1 cellular context compared by ENCODE assay signal in the genomic region with DNA sequence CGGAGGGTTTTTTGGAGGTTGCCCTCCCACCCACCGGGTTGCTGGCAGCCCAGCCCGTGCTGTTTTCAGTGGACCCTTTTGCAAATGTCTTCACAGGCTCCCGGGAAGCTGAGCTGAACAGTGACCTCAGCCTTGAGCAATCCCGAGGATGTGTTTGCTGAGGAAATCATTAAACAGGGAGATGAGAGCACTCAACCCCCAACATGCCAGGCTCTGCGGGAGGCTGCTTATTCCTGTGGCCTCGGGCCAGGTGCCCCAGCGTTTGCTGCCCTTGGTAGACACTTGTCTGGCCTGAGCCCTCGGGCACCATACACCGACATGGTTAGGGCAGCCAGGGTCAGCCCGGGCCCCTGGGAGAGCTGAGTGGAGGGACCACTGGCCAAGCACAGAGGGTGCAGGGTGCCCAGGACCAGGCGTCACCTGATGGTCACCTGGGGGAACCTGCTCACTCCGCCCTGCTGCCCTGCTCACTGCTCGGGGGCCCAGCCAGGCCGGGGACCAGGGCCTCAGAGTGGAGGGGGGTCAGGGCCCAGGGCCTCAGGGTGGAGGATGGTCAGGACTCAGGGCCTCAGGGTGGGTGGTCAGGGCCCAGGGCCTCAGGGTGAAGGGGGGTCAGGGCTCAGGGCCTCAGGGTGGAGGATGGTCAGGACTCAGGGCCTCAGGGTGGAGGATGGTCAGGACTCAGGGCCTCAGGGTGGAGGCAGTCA.
TF ChIP-seq lines count a peak whose summit lies in the region.

No MANE protein-coding gene starts in this region.

TF ChIP-seq in HepG2, 621 proteins besides CTCF, POLR2A, EP300 and RAD21 (continued from another document):
- TF ChIP-seq, protein P1, sequence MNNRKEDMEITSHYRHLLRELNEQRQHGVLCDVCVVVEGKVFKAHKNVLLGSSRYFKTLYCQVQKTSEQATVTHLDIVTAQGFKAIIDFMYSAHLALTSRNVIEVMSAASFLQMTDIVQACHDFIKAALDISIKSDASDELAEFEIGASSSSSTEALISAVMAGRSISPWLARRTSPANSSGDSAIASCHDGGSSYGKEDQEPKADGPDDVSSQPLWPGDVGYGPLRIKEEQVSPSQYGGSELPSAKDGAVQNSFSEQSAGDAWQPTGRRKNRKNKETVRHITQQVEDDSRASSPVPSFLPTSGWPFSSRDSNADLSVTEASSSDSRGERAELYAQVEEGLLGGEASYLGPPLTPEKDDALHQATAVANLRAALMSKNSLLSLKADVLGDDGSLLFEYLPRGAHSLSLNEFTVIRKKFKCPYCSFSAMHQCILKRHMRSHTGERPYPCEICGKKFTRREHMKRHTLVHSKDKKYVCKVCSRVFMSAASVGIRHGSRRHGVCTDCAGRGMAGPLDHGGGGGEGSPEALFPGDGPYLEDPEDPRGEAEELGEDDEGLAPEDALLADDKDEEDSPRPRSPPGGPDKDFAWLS (CRISPR knock-in tag; IDR thresholded peaks at IDR 0.05; ENCODE audit: borderline replicate concordance), result no peak
- TF ChIP-seq ZNF780A (CRISPR knock-in tag; IDR thresholded peaks at IDR 0.05) (no peak), SYNCRIP (IDR thresholded peaks at IDR 0.05; ENCODE audit: insufficient read depth, low read depth, low read length) (no peak), ZNF543 (CRISPR knock-in tag; IDR thresholded peaks at IDR 0.05) (no peak), KDM5A (IDR thresholded peaks at IDR 0.05; ENCODE audit: borderline replicate concordance, low read length) (no peak), ZNF879 (CRISPR knock-in tag; IDR thresholded peaks at IDR 0.05) (no peak), PHF21A (CRISPR knock-in tag; IDR thresholded peaks at IDR 0.05) (peak; percentile 86), HNRNPH1 (optimal IDR thresholded peaks at IDR 0.05; ENCODE audit: low read depth, low read length) (no peak), ZNF441 (CRISPR knock-in tag; IDR thresholded peaks at IDR 0.05; ENCODE audit: borderline replicate concordance) (no peak), JUN (CRISPR knock-in tag; IDR thresholded peaks at IDR 0.05) (peak; percentile 97), ZNF292 (CRISPR knock-in tag; IDR thresholded peaks at IDR 0.05; ENCODE audit: borderline replicate concordance, low read depth) (no peak)
- TF ChIP-seq, protein P2, sequence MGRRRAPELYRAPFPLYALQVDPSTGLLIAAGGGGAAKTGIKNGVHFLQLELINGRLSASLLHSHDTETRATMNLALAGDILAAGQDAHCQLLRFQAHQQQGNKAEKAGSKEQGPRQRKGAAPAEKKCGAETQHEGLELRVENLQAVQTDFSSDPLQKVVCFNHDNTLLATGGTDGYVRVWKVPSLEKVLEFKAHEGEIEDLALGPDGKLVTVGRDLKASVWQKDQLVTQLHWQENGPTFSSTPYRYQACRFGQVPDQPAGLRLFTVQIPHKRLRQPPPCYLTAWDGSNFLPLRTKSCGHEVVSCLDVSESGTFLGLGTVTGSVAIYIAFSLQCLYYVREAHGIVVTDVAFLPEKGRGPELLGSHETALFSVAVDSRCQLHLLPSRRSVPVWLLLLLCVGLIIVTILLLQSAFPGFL (CRISPR knock-in tag; IDR thresholded peaks at IDR 0.05), result no peak
- TF ChIP-seq, protein P3, sequence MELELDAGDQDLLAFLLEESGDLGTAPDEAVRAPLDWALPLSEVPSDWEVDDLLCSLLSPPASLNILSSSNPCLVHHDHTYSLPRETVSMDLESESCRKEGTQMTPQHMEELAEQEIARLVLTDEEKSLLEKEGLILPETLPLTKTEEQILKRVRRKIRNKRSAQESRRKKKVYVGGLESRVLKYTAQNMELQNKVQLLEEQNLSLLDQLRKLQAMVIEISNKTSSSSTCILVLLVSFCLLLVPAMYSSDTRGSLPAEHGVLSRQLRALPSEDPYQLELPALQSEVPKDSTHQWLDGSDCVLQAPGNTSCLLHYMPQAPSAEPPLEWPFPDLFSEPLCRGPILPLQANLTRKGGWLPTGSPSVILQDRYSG (CRISPR knock-in tag; IDR thresholded peaks at IDR 0.05), result no peak
- TF ChIP-seq, protein P4, sequence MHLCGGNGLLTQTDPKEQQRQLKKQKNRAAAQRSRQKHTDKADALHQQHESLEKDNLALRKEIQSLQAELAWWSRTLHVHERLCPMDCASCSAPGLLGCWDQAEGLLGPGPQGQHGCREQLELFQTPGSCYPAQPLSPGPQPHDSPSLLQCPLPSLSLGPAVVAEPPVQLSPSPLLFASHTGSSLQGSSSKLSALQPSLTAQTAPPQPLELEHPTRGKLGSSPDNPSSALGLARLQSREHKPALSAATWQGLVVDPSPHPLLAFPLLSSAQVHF (CRISPR knock-in tag; IDR thresholded peaks at IDR 0.05), result no peak
- TF ChIP-seq, protein P5, sequence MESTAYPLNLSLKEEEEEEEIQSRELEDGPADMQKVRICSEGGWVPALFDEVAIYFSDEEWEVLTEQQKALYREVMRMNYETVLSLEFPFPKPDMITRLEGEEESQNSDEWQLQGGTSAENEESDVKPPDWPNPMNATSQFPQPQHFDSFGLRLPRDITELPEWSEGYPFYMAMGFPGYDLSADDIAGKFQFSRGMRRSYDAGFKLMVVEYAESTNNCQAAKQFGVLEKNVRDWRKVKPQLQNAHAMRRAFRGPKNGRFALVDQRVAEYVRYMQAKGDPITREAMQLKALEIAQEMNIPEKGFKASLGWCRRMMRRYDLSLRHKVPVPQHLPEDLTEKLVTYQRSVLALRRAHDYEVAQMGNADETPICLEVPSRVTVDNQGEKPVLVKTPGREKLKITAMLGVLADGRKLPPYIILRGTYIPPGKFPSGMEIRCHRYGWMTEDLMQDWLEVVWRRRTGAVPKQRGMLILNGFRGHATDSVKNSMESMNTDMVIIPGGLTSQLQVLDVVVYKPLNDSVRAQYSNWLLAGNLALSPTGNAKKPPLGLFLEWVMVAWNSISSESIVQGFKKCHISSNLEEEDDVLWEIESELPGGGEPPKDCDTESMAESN (CRISPR knock-in tag; conservative IDR thresholded peaks at IDR 0.05), result no peak; the same call in 1 of the 2 replicates
- TF ChIP-seq, protein P6, sequence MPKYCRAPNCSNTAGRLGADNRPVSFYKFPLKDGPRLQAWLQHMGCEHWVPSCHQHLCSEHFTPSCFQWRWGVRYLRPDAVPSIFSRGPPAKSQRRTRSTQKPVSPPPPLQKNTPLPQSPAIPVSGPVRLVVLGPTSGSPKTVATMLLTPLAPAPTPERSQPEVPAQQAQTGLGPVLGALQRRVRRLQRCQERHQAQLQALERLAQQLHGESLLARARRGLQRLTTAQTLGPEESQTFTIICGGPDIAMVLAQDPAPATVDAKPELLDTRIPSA (CRISPR knock-in tag; IDR thresholded peaks at IDR 0.05; ENCODE audit: borderline replicate concordance), result no peak
